Comparison of ENCODE assay signal across 1 cellular context in the genomic region with DNA sequence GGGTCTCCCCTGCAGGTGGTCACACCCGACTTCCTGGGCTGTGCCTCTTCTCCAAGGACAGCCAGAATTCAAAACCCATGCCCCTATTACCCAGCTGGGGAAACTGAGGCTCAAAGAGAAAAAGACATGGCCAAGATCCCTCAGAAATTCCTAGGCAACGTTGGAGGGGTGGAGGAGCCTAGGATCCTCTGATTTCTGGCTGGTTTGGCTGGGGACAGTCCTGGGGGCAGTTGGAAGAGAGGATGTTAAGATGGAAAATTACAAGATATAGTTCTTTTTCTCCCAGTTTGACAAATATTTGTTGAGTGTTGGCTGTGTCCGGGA.
TF ChIP-seq lines count a peak whose summit lies in the region.

No MANE protein-coding gene starts in this region.

TF ChIP-seq in GM23338, 12 proteins besides CTCF, POLR2A, EP300 and RAD21 (continued from another document):
- TF ChIP-seq ZNF462 (CRISPR knock-in tag; IDR thresholded peaks at IDR 0.05) (no peak), EZH2 (IDR thresholded peaks at IDR 0.05; ENCODE audit: low read depth, unreplicated experiment) (no peak), ETS1 (IDR thresholded peaks at IDR 0.05) (no peak), EZH2phosphoT487 (IDR thresholded peaks at IDR 0.05; ENCODE audit: unreplicated experiment) (no peak), ZNF331 (CRISPR knock-in tag; IDR thresholded peaks at IDR 0.05; ENCODE audit: low read depth) (no peak), STAT1 (IDR thresholded peaks at IDR 0.05; ENCODE audit: unreplicated experiment) (no peak), NANOG (IDR thresholded peaks at IDR 0.05; ENCODE audit: borderline replicate concordance) (no peak), POLR2AphosphoS5 (IDR thresholded peaks at IDR 0.05; ENCODE audit: low read depth) (no peak), REST (IDR thresholded peaks at IDR 0.05; ENCODE audit: unreplicated experiment) (no peak), CREB1 (CRISPR knock-in tag; IDR thresholded peaks at IDR 0.05; ENCODE audit: low read depth) (no peak)
